ENCODE assay signal across 10 cellular contexts in the genomic region with DNA sequence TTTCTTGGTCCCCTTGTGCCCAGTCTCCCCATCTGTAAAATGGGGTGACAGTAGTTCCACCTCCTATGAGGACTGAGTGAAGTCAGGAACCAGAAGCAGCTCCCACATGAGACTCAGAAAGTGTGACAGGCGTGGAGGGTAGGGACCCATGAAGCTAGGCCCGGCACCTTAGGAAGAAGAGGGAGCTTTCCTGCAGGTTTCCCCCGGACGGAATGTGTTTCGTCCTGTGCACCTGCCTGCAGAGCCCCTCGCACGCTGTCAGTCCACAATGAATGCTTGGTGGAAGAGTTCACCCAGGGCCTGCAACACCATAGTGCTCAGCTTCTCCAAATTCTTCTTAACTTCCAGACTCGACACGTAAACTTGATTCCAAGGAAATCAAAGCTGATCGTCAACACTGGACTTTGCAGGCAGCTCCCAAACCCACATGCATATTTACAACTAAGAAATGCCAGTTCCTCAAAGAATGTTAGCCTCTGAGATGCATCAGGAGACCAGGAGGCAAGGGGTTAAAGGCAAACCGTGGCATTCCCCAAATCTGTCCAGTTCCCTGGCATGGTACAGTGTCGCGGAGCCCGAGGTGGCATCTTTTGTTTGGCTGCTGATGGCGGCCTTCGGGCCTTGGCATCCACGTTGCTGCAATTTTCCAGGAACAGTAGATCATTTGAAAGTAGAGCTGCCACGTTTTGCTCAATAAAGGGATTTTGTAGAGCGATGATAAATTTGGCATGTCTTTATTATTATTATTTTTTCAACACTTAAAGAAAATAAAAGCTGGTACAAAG. TPM values are rescaled to one million over a fixed set of nuclear protein-coding genes. Genes with fewer than 3 reads are reported as not detected.
A peak's percentile ranks its signal among the peaks of the same experiment; 100 is the strongest.
DNase-seq lines count a peak whose midpoint lies in the region; ATAC-seq, FAIRE-seq and TF ChIP-seq lines count a peak whose summit lies in the region.
"Had no signal": no experiment of that assay in that cellular context is flagged by ENCODE, and none has a peak within 500 bp of the region (broad histone marks: within the 10 kb centered on the region; RNA-seq: fewer than 3 reads in every experiment).

No MANE protein-coding gene starts in this region.

- H3K27me3 ChIP-seq in K562 (ENCODE audit: control insufficient read depth in 2 of 2, insufficient read depth in 2 of 2, low read length in 2 of 2) (no peaks in the 10 kb centered on the region), tibial nerve (no peaks in the 10 kb centered on the region), psoas muscle (ENCODE audit: insufficient read depth in 3 of 3, low read length in 2 of 3) (no peaks in the 10 kb centered on the region)

- H3K27me3 Mint-ChIP-seq in activated naive CD8-positive, alpha-beta T cell, result no peaks in the 10 kb centered on the region
- H3K27me3 Mint-ChIP-seq in activated naive CD8-positive, alpha-beta T cell treated with anti-CD3 and anti-CD28 coated beads, Interleukin-2, amount 50 U/mL, for 24 hours, result no peaks in the 10 kb centered on the region

- no peak overlapping the region for H3K9ac ChIP-seq in K562 (ENCODE audit: insufficient read depth in 1 of 2, low read depth in 2 of 2, low read length in 2 of 2)

- no peaks in the 10 kb centered on the region for H3K9me1 ChIP-seq in K562 (ENCODE audit: control insufficient read depth, insufficient read depth, low read length)

- FAIRE-seq in K562 (lab: Jason Lieb, UNC), result peak; percentile 32
- FAIRE-seq in D721Med (lab: Jason Lieb, UNC), result no peak

- POLR2A ChIA-PET in K562 (lab: Yijun Ruan, JAX), result interaction anchor here (1.6 kb wide), 1 partner anchor 13 kb away, joined by 6 read pairs; no protein-coding TSS in a partner anchor

- TF ChIP-seq CTCF in K562 (IDR thresholded peaks at IDR 0.05 in 2 of 3, conservative IDR thresholded peaks at IDR 0.05 in 1 of 3; ENCODE audit: insufficient read depth in 2 of 3, low read depth in 1 of 3, low read length in 3 of 3), result no peak
- no peak for TF ChIP-seq CTCF in tibial nerve (IDR thresholded peaks at IDR 0.05)
- no peak for TF ChIP-seq CTCF in D721Med (IDR thresholded peaks at IDR 0.05; ENCODE audit: insufficient read depth, missing control alignments)
- no peak for TF ChIP-seq CTCF in psoas muscle (IDR thresholded peaks at IDR 0.05)

- H3K27ac ChIP-seq in K562 (ENCODE audit: extremely low read depth, low read depth, low read length), result no peak overlapping the region
- peak overlapping the region; percentile 83 for H3K27ac ChIP-seq in mesodermal cell (ENCODE audit: low read depth, low read length, severe bottlenecking)
- H3K27ac ChIP-seq in tibial nerve, result peak overlapping the region in 3 of 4 donors; percentile 50 to 78 (median 68)
- H3K27ac ChIP-seq in psoas muscle, result no peak overlapping the region

- H3K36me3 Mint-ChIP-seq in activated naive CD8-positive, alpha-beta T cell, result no peaks in the 10 kb centered on the region
- no peaks in the 10 kb centered on the region for H3K36me3 Mint-ChIP-seq in activated naive CD8-positive, alpha-beta T cell treated with anti-CD3 and anti-CD28 coated beads, Interleukin-2, amount 50 U/mL, for 24 hours (ENCODE audit: low read depth)

- H3K9me3 ChIP-seq in K562 (replicated peaks; ENCODE audit: control insufficient read depth, insufficient read depth, low read depth, low read length) (no peaks in the 10 kb centered on the region), mesodermal cell (ENCODE audit: control insufficient read depth, low read length) (no peaks in the 10 kb centered on the region), tibial nerve (no peaks in the 10 kb centered on the region), psoas muscle (no peaks in the 10 kb centered on the region)
- H3K9me3 ChIP-seq: spleen had no signal

- TF ChIP-seq EP300 in K562 (IDR thresholded peaks at IDR 0.05; ENCODE audit: low read length) (no peak), tibial nerve (IDR thresholded peaks at IDR 0.05) (no peak)

- WGBS in K562 (ENCODE audit: insufficient coverage, low coverage, missing lambda C conversion rate), result 80% methylated on average over 15 of the region's 19 CpGs
- 75 to 76% methylated on average over 16 to 17 of the region's 19 CpGs for WGBS in mesodermal cell (ENCODE audit: insufficient coverage in 2 of 2), 2 experiments
- WGBS in tibial nerve, 2 donors, result 28 to 48% methylated on average over 17 to 19 of the region's 19 CpGs
- 52 to 53% (median 52%) methylated on average over 19 of the region's 19 CpGs for WGBS in psoas muscle, 3 donors

- H3K4me3 ChIP-seq in K562 (no peak overlapping the region), mesodermal cell (ENCODE audit: extremely low read depth, insufficient read depth, low read length, poor library complexity, severe bottlenecking) (no peak overlapping the region), tibial nerve (no peak overlapping the region), psoas muscle (no peak overlapping the region)
- H3K4me3 ChIP-seq: spleen had no signal

- no peak for TF ChIP-seq RAD21 in K562 (CRISPR knock-in tag; conservative IDR thresholded peaks at IDR 0.05 in 1 of 2, IDR thresholded peaks at IDR 0.05 in 1 of 2)

- no peak overlapping the region for H2AFZ ChIP-seq in K562 (ENCODE audit: low read depth, low read length)

- H3K27ac Mint-ChIP-seq in activated naive CD8-positive, alpha-beta T cell, result no peak overlapping the region
- no peak overlapping the region for H3K27ac Mint-ChIP-seq in activated naive CD8-positive, alpha-beta T cell treated with anti-CD3 and anti-CD28 coated beads, Interleukin-2, amount 50 U/mL, for 24 hours
- H3K27ac Mint-ChIP-seq: activated B cell treated with CpG ODN at 0.5 μM for 24 hours had no signal

- TF ChIP-seq POLR2A in K562 (conservative IDR thresholded peaks at IDR 0.05), result no peak
- TF ChIP-seq POLR2A in tibial nerve (IDR thresholded peaks at IDR 0.05), result no peak

- intact Hi-C loops in K562 (cut with micrococcal nuclease), result no loop called here
- intact Hi-C loops in psoas muscle (cut with DNase I), result no loop called here

- peaks cover 62% of the 10 kb centered on the region for H3K79me2 ChIP-seq in K562 (ENCODE audit: control insufficient read depth, insufficient read depth, low read length)

- H3K4me1 ChIP-seq in K562 (replicated peaks in 1 of 2; ENCODE audit: control insufficient read depth in 2 of 2, insufficient read depth in 2 of 2, low read length in 2 of 2), result peaks cover 0 to 35% of the 10 kb centered on the region in 2 experiments; a peak in 2 of 5 replicates
- peaks cover 43% of the 10 kb centered on the region for H3K4me1 ChIP-seq in mesodermal cell (ENCODE audit: control insufficient read depth, insufficient read depth, low read length, poor library complexity, severe bottlenecking)
- H3K4me1 ChIP-seq in tibial nerve, result peaks cover 4 to 91% (median 52%) of the 10 kb centered on the region in 4 donors
- peaks cover 35% of the 10 kb centered on the region for H3K4me1 ChIP-seq in psoas muscle

- peaks cover 27% of the 10 kb centered on the region for H4K20me1 ChIP-seq in K562 (replicated peaks; ENCODE audit: control insufficient read depth, insufficient read depth, low read length)

- no peak for DNase-seq in activated naive CD8-positive, alpha-beta T cell treated with anti-CD3 and anti-CD28 coated beads, Interleukin-2, amount 50 U/mL, for 24 hours
- DNase-seq in K562 (ENCODE audit: extremely low read depth in 1 of 4, low spot score in 3 of 4), result no peak
- DNase-seq in tibial nerve (ENCODE audit: low spot score in 2 of 2), result no peak
- DNase-seq in DMS153 (lab: John Stamatoyannopoulos, UW), result no peak
- DNase-seq in D721Med (ENCODE audit: insufficient read length, low spot score), result no peak
- no peak for DNase-seq in psoas muscle
- DNase-seq: activated B cell treated with CpG ODN at 0.5 μM for 24 hours, spleen had no signal

- no peak overlapping the region for H3K4me2 ChIP-seq in K562 (ENCODE audit: insufficient read depth, low read length)

- H3K9me3 Mint-ChIP-seq in activated naive CD8-positive, alpha-beta T cell (ENCODE audit: low read depth), result no peaks in the 10 kb centered on the region
- no peaks in the 10 kb centered on the region for H3K9me3 Mint-ChIP-seq in activated naive CD8-positive, alpha-beta T cell treated with anti-CD3 and anti-CD28 coated beads, Interleukin-2, amount 50 U/mL, for 24 hours
- H3K9me3 Mint-ChIP-seq: activated B cell treated with CpG ODN at 0.5 μM for 24 hours had no signal

- peaks cover 52% of the 10 kb centered on the region for H3K4me1 Mint-ChIP-seq in activated naive CD8-positive, alpha-beta T cell (ENCODE audit: low read depth)
- H3K4me1 Mint-ChIP-seq in activated naive CD8-positive, alpha-beta T cell treated with anti-CD3 and anti-CD28 coated beads, Interleukin-2, amount 50 U/mL, for 24 hours, result peaks cover 56% of the 10 kb centered on the region

- H3K4me3 Mint-ChIP-seq in activated naive CD8-positive, alpha-beta T cell, result peak overlapping the region; percentile 62
- no peak overlapping the region for H3K4me3 Mint-ChIP-seq in activated naive CD8-positive, alpha-beta T cell treated with anti-CD3 and anti-CD28 coated beads, Interleukin-2, amount 50 U/mL, for 24 hours
- H3K4me3 Mint-ChIP-seq: activated B cell treated with CpG ODN at 0.5 μM for 24 hours had no signal

- ATAC-seq in activated naive CD8-positive, alpha-beta T cell treated with anti-CD3 and anti-CD28 coated beads, Interleukin-2, amount 50 U/mL, for 24 hours, result no peak
- ATAC-seq in K562 (no peak), psoas muscle (no peak)

- H3K36me3 ChIP-seq in K562 (ENCODE audit: control insufficient read depth, insufficient read depth, low read length), result peaks cover 23% of the 10 kb centered on the region; the same call in 2 of the 3 replicates
- no peaks in the 10 kb centered on the region for H3K36me3 ChIP-seq in mesodermal cell (ENCODE audit: control insufficient read depth, insufficient read depth, low read length)
- no peaks in the 10 kb centered on the region for H3K36me3 ChIP-seq in tibial nerve
- H3K36me3 ChIP-seq in psoas muscle (ENCODE audit: insufficient read depth in 1 of 2, low read depth in 1 of 2), result no peaks in the 10 kb centered on the region
- H3K36me3 ChIP-seq: spleen had no signal

- in situ Hi-C loops in K562 (cut with MboI), result no loop called here

- no TSS peak for BruUV-seq in K562 (replicated peaks; lab: Mats Ljungman, UMichigan)

- CTCF ChIA-PET in K562 (lab: Yijun Ruan, JAX; ENCODE audit: low intra/inter-chr PET ratio), result no interaction called here

RNA-seq across cellular contexts. Expression of a gene that starts 15.4 kb away (rescaled TPM):
- 28.3 and 69.8 TPM in 2 replicates for total RNA-seq in K562 (2011; cell fraction: chromatin; rRNA removed; ENCODE audit: low replicate concordance)
- total RNA-seq in K562 (2011; cell fraction: nucleolus; rRNA removed), result 63.7 and 66.6 TPM in 2 replicates
- total RNA-seq in K562 (2011; cell fraction: nucleoplasm; rRNA removed), result 37.9 and 42.2 TPM in 2 replicates
- total RNA-seq in K562 (2014; rRNA removed) (14.9 and 23.8 TPM in 2 replicates), K562 (2014; rRNA removed; fragmentation: Illumina TruSeq; extraction: Trizol) (2.1 and 3.1 TPM in 2 replicates), K562 (2015; rRNA removed; fragmentation: Illumina TruSeq; extraction: Trizol) (13.6 and 15.3 TPM in 2 replicates), K562 (2021) (43.1 and 44.2 TPM in 2 replicates), tibial nerve (10 to 100 TPM; 22.3 to 43.2 (median 33.8) TPM), psoas muscle (10 to 100 TPM; 16.7 to 19.2 (median 17.9) TPM)
- polyA plus RNA-seq in K562 (2011; rRNA removed) (5.1 and 11.0 TPM in 2 replicates), K562 (2014; fragmentation: Illumina TruSeq; extraction: Trizol) (13.5 and 28.2 TPM in 2 replicates), K562 (2014; fragmentation: Nextera tagmentation; extraction: Ambion mirVana) (under 1 TPM; 0.48 to 0.63 TPM), K562 (2014; rRNA removed) (16.1 and 17.6 TPM in 2 replicates), psoas muscle (1 to 10 TPM; 5.3 to 8.0 (median 6.5) TPM)
- 9.1 and 15.7 TPM in 2 replicates for polyA plus RNA-seq in K562 (2011; cell fraction: cytosol; rRNA removed)
- 16.9 and 36.4 TPM in 2 replicates for polyA plus RNA-seq in K562 (2011; cell fraction: nucleus; rRNA removed)
- polyA plus RNA-seq in K562 (2012), result 24.9 and 36.3 TPM in 2 replicates
- 7.7 and 11.3 TPM in 2 replicates for polyA minus RNA-seq in K562 (2011; rRNA and poly(A)+ RNA removed)
- 21.3 and 34.5 TPM in 2 replicates for polyA minus RNA-seq in K562 (2011; cell fraction: cytosol; rRNA and poly(A)+ RNA removed)
- 24.4 and 27.9 TPM in 2 replicates for polyA minus RNA-seq in K562 (2011; cell fraction: nucleus; rRNA and poly(A)+ RNA removed)
- polyA plus RNA-seq in mesodermal cell (2013, experiment 1 of 2), result 40.3 TPM
- 30.3 TPM for polyA plus RNA-seq in mesodermal cell (2013, experiment 2 of 2)

RNA-seq across cellular contexts. Expression of a gene that starts 56.0 kb away (rescaled TPM):
- total RNA-seq in K562 (2011; cell fraction: chromatin; rRNA removed; ENCODE audit: low replicate concordance), result 53.7 and 91.3 TPM in 2 replicates
- 78.4 and 79.7 TPM in 2 replicates for total RNA-seq in K562 (2011; cell fraction: nucleolus; rRNA removed)
- total RNA-seq in K562 (2011; cell fraction: nucleoplasm; rRNA removed), result 73.5 and 93.0 TPM in 2 replicates
- 50.5 and 57.6 TPM in 2 replicates for total RNA-seq in K562 (2014; rRNA removed)
- 30.2 and 30.8 TPM in 2 replicates for total RNA-seq in K562 (2014; rRNA removed; fragmentation: Illumina TruSeq; extraction: Trizol)
- total RNA-seq in K562 (2015; rRNA removed; fragmentation: Illumina TruSeq; extraction: Trizol), result 31.7 and 32.5 TPM in 2 replicates
- total RNA-seq in K562 (2021), result 64.9 and 66.0 TPM in 2 replicates
- polyA plus RNA-seq in K562 (2011; rRNA removed), result 23.6 and 34.9 TPM in 2 replicates
- 42.1 and 76.0 TPM in 2 replicates for polyA plus RNA-seq in K562 (2011; cell fraction: cytosol; rRNA removed)
- polyA plus RNA-seq in K562 (2011; cell fraction: nucleus; rRNA removed), result 53.0 and 81.1 TPM in 2 replicates
- 38.0 and 127 TPM in 2 replicates for polyA plus RNA-seq in K562 (2012)
- polyA plus RNA-seq in K562 (2014; fragmentation: Illumina TruSeq; extraction: Trizol), result 47.0 and 49.5 TPM in 2 replicates
- 1 to 10 TPM; 2.0 to 4.4 TPM for polyA plus RNA-seq in K562 (2014; fragmentation: Nextera tagmentation; extraction: Ambion mirVana)
- 52.5 and 65.2 TPM in 2 replicates for polyA plus RNA-seq in K562 (2014; rRNA removed)
- polyA minus RNA-seq in K562 (2011; rRNA and poly(A)+ RNA removed), result 22.4 and 23.0 TPM in 2 replicates
- 27.9 and 31.7 TPM in 2 replicates for polyA minus RNA-seq in K562 (2011; cell fraction: cytosol; rRNA and poly(A)+ RNA removed)
- 25.2 and 34.9 TPM in 2 replicates for polyA minus RNA-seq in K562 (2011; cell fraction: nucleus; rRNA and poly(A)+ RNA removed)
- 45.2 TPM for polyA plus RNA-seq in mesodermal cell (2013, experiment 1 of 2)
- polyA plus RNA-seq in mesodermal cell (2013, experiment 2 of 2), result 38.9 TPM
- 10 to 100 TPM; 33.3 to 59.4 (median 41.2) TPM for total RNA-seq in tibial nerve
- 10 to 100 TPM in 3 of 4 donors, 1 to 10 TPM in 1; 9.0 to 22.2 (median 19.1) TPM for total RNA-seq in psoas muscle
- polyA plus RNA-seq in psoas muscle, result 10 to 100 TPM; 12.3 to 49.8 (median 23.3) TPM

Comparison
In these comparisons a context has a peak if more than half of its experiments do, and no peak if none do; other contexts are left out.
1. H3K27ac ChIP-seq: peak in mesodermal cell (single experiment) and tibial nerve (3 of 4); none in K562 (single experiment) and psoas muscle (single experiment).